In the genomic region with DNA sequence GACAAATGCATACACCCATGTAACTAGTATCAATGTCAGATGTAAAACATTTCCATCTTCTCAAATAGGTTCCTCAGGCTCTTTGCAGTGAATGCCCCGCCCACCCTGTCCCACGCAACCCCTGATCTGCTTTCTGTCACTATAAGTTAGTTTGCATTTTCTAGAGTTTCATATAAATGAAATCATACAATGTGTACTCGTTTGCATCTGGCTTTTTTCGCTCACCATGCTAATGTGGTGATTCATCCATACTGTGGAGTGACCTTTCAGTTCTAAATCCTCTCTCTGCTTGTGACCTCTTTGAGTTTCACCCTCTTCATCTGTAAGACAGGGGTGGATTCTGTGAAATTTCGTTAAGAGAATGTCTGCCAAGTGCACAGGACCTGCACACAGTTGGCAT, we compare ENCODE assay signal across 19 cellular contexts. TPM values are rescaled to one million over a fixed set of nuclear protein-coding genes. Genes with fewer than 3 reads are reported as not detected.
DNase-seq lines count a peak whose midpoint lies in the region; ATAC-seq and TF ChIP-seq lines count a peak whose summit lies in the region.
"Had no signal": no experiment of that assay in that cellular context is flagged by ENCODE, and none has a peak within 500 bp of the region (broad histone marks: within the 10 kb centered on the region; RNA-seq: fewer than 3 reads in every experiment).

No MANE protein-coding gene starts in this region.

- H3K36me3 ChIP-seq in SK-N-SH (replicated peaks in 1 of 2; ENCODE audit: control insufficient read depth in 1 of 2, insufficient read depth in 2 of 2, low read length in 1 of 2) (no peaks in the 10 kb centered on the region), testis (ENCODE audit: low read depth, missing control alignments) (no peaks in the 10 kb centered on the region)
- H3K36me3 ChIP-seq: ascending aorta, left ventricle myocardium inferior, sigmoid colon, suprapubic skin had no signal

- CTCF ChIA-PET in SK-N-SH (lab: Yijun Ruan, JAX) = interaction anchor here (1.5 kb wide), 1 partner anchor 32 kb away, joined by 6 read pairs; no protein-coding TSS in a partner anchor

- no peaks in the 10 kb centered on the region for H3K9me2 ChIP-seq in SK-N-SH

- no peak overlapping the region for H3K27ac Mint-ChIP-seq in CD14-positive monocyte
- H3K27ac Mint-ChIP-seq: naive thymus-derived CD4-positive, alpha-beta T cell had no signal

- no peak overlapping the region for H3K9ac ChIP-seq in SK-N-SH
- H3K9ac ChIP-seq: KMS-11 had no signal

- H3K79me2 ChIP-seq in SK-N-SH (ENCODE audit: insufficient read depth) = no peaks in the 10 kb centered on the region
- H3K79me2 ChIP-seq: hepatocyte had no signal

- TF ChIP-seq POLR2A in testis (IDR thresholded peaks at IDR 0.05) = no peak

- H3K9me3 Mint-ChIP-seq in CD14-positive monocyte = peaks cover 0 to 4% (median 0%) of the 10 kb centered on the region in 7 donors
- H3K9me3 Mint-ChIP-seq: naive thymus-derived CD4-positive, alpha-beta T cell had no signal

- no peak for TF ChIP-seq EP300 in SK-N-SH (IDR thresholded peaks at IDR 0.05; ENCODE audit: borderline replicate concordance in 1 of 2, low read depth in 1 of 2, low read length in 1 of 2)

- DNase-seq in AG08396 (ENCODE audit: low spot score) (peak; percentile 37), GM13977 (ENCODE audit: low spot score) (peak; percentile 42), SK-N-SH (no peak), fibroblast of pulmonary artery (ENCODE audit: low read depth) (peak; percentile 31), CD14-positive monocyte (ENCODE audit: low spot score) (no peak), testis (no peak)
- DNase-seq: activated CD8-positive, alpha-beta memory T cell treated with anti-CD3 and anti-CD28 coated beads, Interleukin-2, amount 50 U/mL, for 4 hours; left ventricle myocardium inferior; naive thymus-derived CD4-positive, alpha-beta T cell; NCI-H2029; NCI-H774; SIG-M5; sigmoid colon had no signal

- no peak overlapping the region for H3K27ac ChIP-seq in SK-N-SH (ENCODE audit: low read depth in 2 of 2, low read length in 1 of 2)
- H3K27ac ChIP-seq in testis = no peak overlapping the region
- H3K27ac ChIP-seq: ascending aorta, hepatocyte, KMS-11, left ventricle myocardium inferior, sigmoid colon, suprapubic skin had no signal

- H3K4me1 ChIP-seq in SK-N-SH (ENCODE audit: control insufficient read depth in 1 of 2, insufficient read depth in 2 of 2, low read depth in 1 of 2, low read length in 1 of 2) (no peaks in the 10 kb centered on the region; a peak in 1 of 4 replicates), testis (no peaks in the 10 kb centered on the region)
- H3K4me1 ChIP-seq: ascending aorta, left ventricle myocardium inferior, suprapubic skin had no signal

- intact Hi-C loops in CD14-positive monocyte (cut with micrococcal nuclease) (no loop called here), testis (cut with DNase I; ENCODE audit: low total_unique reads) (no loop called here)

- in situ Hi-C loops in GM13977 (cut with MboI; ENCODE audit: low pct_unique_long_range_greater_than_20kb, low sequenced_read_pairs, unreplicated experiment) = no loop called here

- H4K20me1 ChIP-seq in SK-N-SH (ENCODE audit: insufficient read depth) = no peaks in the 10 kb centered on the region

- peaks cover 3% of the 10 kb centered on the region for H3K4me1 Mint-ChIP-seq in CD14-positive monocyte

- peaks cover 14 to 41% (median 33%) of the 10 kb centered on the region in 3 donors for H3K27me3 Mint-ChIP-seq in CD14-positive monocyte (ENCODE audit: low read depth in 3 of 3)

- no peak for ATAC-seq in GM21529 (IDR thresholded peaks at IDR 0.05; ENCODE audit: unreplicated experiment)
- no peak for ATAC-seq in GM18858 (IDR thresholded peaks at IDR 0.05; ENCODE audit: unreplicated experiment)
- ATAC-seq: naive thymus-derived CD4-positive, alpha-beta T cell had no signal

- H3K9me3 ChIP-seq in SK-N-SH (no peaks in the 10 kb centered on the region), testis (no peaks in the 10 kb centered on the region)
- H3K9me3 ChIP-seq: ascending aorta, left ventricle myocardium inferior, sigmoid colon, suprapubic skin had no signal

- H2AFZ ChIP-seq in SK-N-SH (ENCODE audit: low read depth) = no peak overlapping the region; the same call in 1 of the 2 replicates
- H2AFZ ChIP-seq: hepatocyte had no signal

- H3F3A ChIP-seq in SK-N-SH (replicated peaks; ENCODE audit: insufficient read depth) = no peaks in the 10 kb centered on the region

- H3K27me3 ChIP-seq in SK-N-SH (ENCODE audit: insufficient read depth) (no peaks in the 10 kb centered on the region), testis (no peaks in the 10 kb centered on the region)
- H3K27me3 ChIP-seq: ascending aorta, hepatocyte had no signal

- H3K4me3 ChIP-seq in SK-N-SH (ENCODE audit: low read depth in 2 of 2, low read length in 1 of 2) = no peak overlapping the region
- H3K4me3 ChIP-seq in fibroblast of pulmonary artery (replicated peaks; ENCODE audit: low read depth, low read length) = no peak overlapping the region
- H3K4me3 ChIP-seq in testis = no peak overlapping the region
- H3K4me3 ChIP-seq: ascending aorta, hepatocyte, left ventricle myocardium inferior, sigmoid colon, suprapubic skin had no signal

- H3K4me2 ChIP-seq in SK-N-SH = no peak overlapping the region
- H3K4me2 ChIP-seq: hepatocyte, KMS-11 had no signal

- TF ChIP-seq CTCF in GM13977 (IDR thresholded peaks at IDR 0.05; ENCODE audit: extremely low read depth, insufficient read depth, missing control alignments) = no peak
- TF ChIP-seq CTCF in SK-N-SH (IDR thresholded peaks at IDR 0.05) = no peak
- no peak for TF ChIP-seq CTCF in fibroblast of pulmonary artery (IDR thresholded peaks at IDR 0.05; ENCODE audit: low read length, missing control alignments)
- no peak for TF ChIP-seq CTCF in CD14-positive monocyte (IDR thresholded peaks at IDR 0.05)
- TF ChIP-seq CTCF in testis (IDR thresholded peaks at IDR 0.05) = no peak

- H3K36me3 Mint-ChIP-seq in CD14-positive monocyte = no peaks in the 10 kb centered on the region
- H3K36me3 Mint-ChIP-seq: naive thymus-derived CD4-positive, alpha-beta T cell had no signal

- H3K4me3 Mint-ChIP-seq in CD14-positive monocyte = no peak overlapping the region
- H3K4me3 Mint-ChIP-seq: naive thymus-derived CD4-positive, alpha-beta T cell had no signal

- no peak for TF ChIP-seq RAD21 in SK-N-SH (IDR thresholded peaks at IDR 0.05; ENCODE audit: low read length)

- POLR2A ChIA-PET in SK-N-SH (lab: Yijun Ruan, JAX) = no interaction called here

- 33% methylated on average over 5 of the region's 5 CpGs for WGBS in SK-N-SH (ENCODE audit: low lambda C conversion rate)
- WGBS in testis, 2 donors = 76 to 82% methylated on average over 5 of the region's 5 CpGs

TF ChIP-seq in SK-N-SH, 30 proteins besides CTCF, POLR2A, EP300 and RAD21:
- TF ChIP-seq, protein P1, sequence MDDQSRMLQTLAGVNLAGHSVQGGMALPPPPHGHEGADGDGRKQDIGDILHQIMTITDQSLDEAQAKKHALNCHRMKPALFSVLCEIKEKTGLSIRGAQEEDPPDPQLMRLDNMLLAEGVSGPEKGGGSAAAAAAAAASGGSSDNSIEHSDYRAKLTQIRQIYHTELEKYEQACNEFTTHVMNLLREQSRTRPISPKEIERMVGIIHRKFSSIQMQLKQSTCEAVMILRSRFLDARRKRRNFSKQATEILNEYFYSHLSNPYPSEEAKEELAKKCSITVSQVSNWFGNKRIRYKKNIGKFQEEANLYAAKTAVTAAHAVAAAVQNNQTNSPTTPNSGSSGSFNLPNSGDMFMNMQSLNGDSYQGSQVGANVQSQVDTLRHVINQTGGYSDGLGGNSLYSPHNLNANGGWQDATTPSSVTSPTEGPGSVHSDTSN (IDR thresholded peaks at IDR 0.05) = peak; percentile 41
- peak; percentile 55; the same call in 1 of the 2 replicates for TF ChIP-seq FOSL2 (IDR thresholded peaks at IDR 0.05; ENCODE audit: borderline replicate concordance, low read depth)
- TF ChIP-seq GATA2 (CRISPR knock-in tag; IDR thresholded peaks at IDR 0.05) = no peak
- no peak for TF ChIP-seq MEF2A (IDR thresholded peaks at IDR 0.05; ENCODE audit: borderline replicate concordance, low read depth)
- peak; percentile 69 for TF ChIP-seq TCF12 (IDR thresholded peaks at IDR 0.05)
- 0 out of 2 replicates have a peak, but pooled peaks have one; percentile 13 for TF ChIP-seq RXRA (IDR thresholded peaks at IDR 0.05; ENCODE audit: borderline replicate concordance, low read depth)
- peak; percentile 48 for TF ChIP-seq JUND (IDR thresholded peaks at IDR 0.05)
- TF ChIP-seq NFIC (IDR thresholded peaks at IDR 0.05; ENCODE audit: borderline replicate concordance) = no peak
TF ChIP-seq in SK-N-SH: peak in this region for 5.

RNA-seq across cellular contexts. Expression of a gene that starts 30.6 kb away (rescaled TPM):
- 1.3 and 1.7 TPM in 2 replicates for polyA plus RNA-seq in SK-N-SH (2012; rRNA removed)
- polyA plus RNA-seq in SK-N-SH (2012; cell fraction: cytosol; rRNA removed) = 1.4 and 1.5 TPM in 2 replicates
- polyA plus RNA-seq in SK-N-SH (2012; cell fraction: nucleus; rRNA removed) = 1.7 and 2.2 TPM in 2 replicates
- polyA plus RNA-seq in CD14-positive monocyte = not detected
- total RNA-seq in testis = 10 to 100 TPM in 1 of 2 donors, 1 to 10 TPM in 1; 7.4 to 14.8 TPM
- 25.1 TPM for polyA plus RNA-seq in testis (ENCODE audit: insufficient read depth, low read depth, low replicate concordance)
- total RNA-seq: naive thymus-derived CD4-positive, alpha-beta T cell had no signal
- polyA plus RNA-seq: naive thymus-derived CD4-positive, alpha-beta T cell had no signal

RNA-seq across cellular contexts. Expression of a gene that starts 38.4 kb away (rescaled TPM):
- polyA plus RNA-seq in SK-N-SH (2012; rRNA removed) (1,149 and 1,199 TPM in 2 replicates), CD14-positive monocyte (100 to 1,000 TPM; 901 to 924 TPM), testis (ENCODE audit: insufficient read depth, low read depth, low replicate concordance) (485 TPM)
- polyA plus RNA-seq in SK-N-SH (2012; cell fraction: cytosol; rRNA removed) = 571 and 799 TPM in 2 replicates
- polyA plus RNA-seq in SK-N-SH (2012; cell fraction: nucleus; rRNA removed) = 370 and 664 TPM in 2 replicates
- 100 to 1,000 TPM; 549 to 563 TPM for total RNA-seq in testis

RNA-seq across cellular contexts. Expression of a gene that starts 46.7 kb away (rescaled TPM):
- 34.1 and 48.2 TPM in 2 replicates for polyA plus RNA-seq in SK-N-SH (2012; rRNA removed)
- polyA plus RNA-seq in SK-N-SH (2012; cell fraction: cytosol; rRNA removed) = 61.6 and 81.5 TPM in 2 replicates
- 7.6 and 15.6 TPM in 2 replicates for polyA plus RNA-seq in SK-N-SH (2012; cell fraction: nucleus; rRNA removed)
- polyA plus RNA-seq in CD14-positive monocyte = 10 to 100 TPM; 57.0 to 61.9 TPM
- 10 to 100 TPM; 13.9 to 15.7 TPM for total RNA-seq in testis
- polyA plus RNA-seq in testis (ENCODE audit: insufficient read depth, low read depth, low replicate concordance) = 20.0 TPM

RNA-seq across cellular contexts. Expression of a gene that starts 46.7 kb away (rescaled TPM):
- polyA plus RNA-seq in SK-N-SH (2012; rRNA removed) (10.6 and 12.4 TPM in 2 replicates), CD14-positive monocyte (10 to 100 TPM; 11.3 to 13.8 TPM), testis (ENCODE audit: insufficient read depth, low read depth, low replicate concordance) (10.8 TPM)
- polyA plus RNA-seq in SK-N-SH (2012; cell fraction: cytosol; rRNA removed) = 10.9 and 11.4 TPM in 2 replicates
- polyA plus RNA-seq in SK-N-SH (2012; cell fraction: nucleus; rRNA removed) = 19.5 and 24.8 TPM in 2 replicates
- total RNA-seq in testis = 10 to 100 TPM; 17.5 to 20.9 TPM

Comparison
In these comparisons a context has a peak if more than half of its experiments do, and no peak if none do; other contexts are left out.
1. DNase-seq: peak in AG08396 (single experiment), GM13977 (single experiment) and fibroblast of pulmonary artery (single experiment); none in SK-N-SH (single experiment), CD14-positive monocyte (single experiment) and testis (single experiment).